ENCODE assay signal across 3 cellular contexts in genomic region chr22:40645579-40646197, GRCh38.
TF ChIP-seq lines count a peak whose summit lies in the region.

No MANE protein-coding gene starts in this region.

TF ChIP-seq in SK-N-SH, 30 proteins besides CTCF, POLR2A, EP300 and RAD21:
- TF ChIP-seq GABPA (IDR thresholded peaks at IDR 0.05; ENCODE audit: low read depth) (no peak), MAX (IDR thresholded peaks at IDR 0.05; ENCODE audit: low read depth) (no peak), NFIC (IDR thresholded peaks at IDR 0.05; ENCODE audit: borderline replicate concordance) (no peak), TEAD4 (IDR thresholded peaks at IDR 0.05; ENCODE audit: borderline replicate concordance, insufficient read depth) (no peak), REST (IDR thresholded peaks at IDR 0.05; ENCODE audit: low read depth, low read length) (no peak), ELF1 (IDR thresholded peaks at IDR 0.05) (no peak), CHD2 (IDR thresholded peaks at IDR 0.05; ENCODE audit: low read length, partially characterized antibody) (no peak), MEF2A (IDR thresholded peaks at IDR 0.05; ENCODE audit: borderline replicate concordance, low read depth) (no peak), RXRA (IDR thresholded peaks at IDR 0.05; ENCODE audit: borderline replicate concordance, low read depth) (no peak), PBX3 (IDR thresholded peaks at IDR 0.05) (no peak), POLR2AphosphoS5 (IDR thresholded peaks at IDR 0.05; ENCODE audit: low read depth, low read length) (no peak), MXI1 (IDR thresholded peaks at IDR 0.05; ENCODE audit: low read depth, low read length) (no peak), TCF12 (IDR thresholded peaks at IDR 0.05) (no peak), YY1 (IDR thresholded peaks at IDR 0.05; ENCODE audit: low read depth) (no peak)

TF ChIP-seq in SK-N-SH treated with all-trans-retinoic acid at 6 μM for 48 hours, 23 proteins besides CTCF, POLR2A, EP300 and RAD21:
- TF ChIP-seq ZNF70 (CRISPR knock-in tag; IDR thresholded peaks at IDR 0.05): no peak
- no peak for TF ChIP-seq PPARA (CRISPR knock-in tag; IDR thresholded peaks at IDR 0.05; ENCODE audit: borderline replicate concordance)
- no peak for TF ChIP-seq ZNF565 (CRISPR knock-in tag; conservative IDR thresholded peaks at IDR 0.05; ENCODE audit: low read depth)
- TF ChIP-seq OSR1 (CRISPR knock-in tag; IDR thresholded peaks at IDR 0.05): no peak
- no peak for TF ChIP-seq ESRRG (CRISPR knock-in tag; IDR thresholded peaks at IDR 0.05)
- no peak for TF ChIP-seq POU6F1 (CRISPR knock-in tag; IDR thresholded peaks at IDR 0.05; ENCODE audit: borderline replicate concordance, low read depth)
- TF ChIP-seq CSDC2 (CRISPR knock-in tag; IDR thresholded peaks at IDR 0.05): no peak
- no peak for TF ChIP-seq ARNTL (CRISPR knock-in tag; IDR thresholded peaks at IDR 0.05; ENCODE audit: borderline replicate concordance, low read depth)
- no peak for TF ChIP-seq ZFP3 (CRISPR knock-in tag; IDR thresholded peaks at IDR 0.05)
- no peak for TF ChIP-seq ZC3H10 (CRISPR knock-in tag; IDR thresholded peaks at IDR 0.05)
- TF ChIP-seq TSHZ2 (CRISPR knock-in tag; IDR thresholded peaks at IDR 0.05): no peak
- no peak for TF ChIP-seq TCF4 (CRISPR knock-in tag; IDR thresholded peaks at IDR 0.05; ENCODE audit: borderline replicate concordance)
- no peak for TF ChIP-seq BACH2 (CRISPR knock-in tag; IDR thresholded peaks at IDR 0.05; ENCODE audit: borderline replicate concordance)

TF ChIP-seq in GM12878, 131 proteins besides CTCF, POLR2A, EP300 and RAD21:
- TF ChIP-seq HDGF (IDR thresholded peaks at IDR 0.05): 0 out of 2 replicates have a peak, but pooled peaks have one; percentile 3
- TF ChIP-seq ATF3 (IDR thresholded peaks at IDR 0.05; ENCODE audit: borderline replicate concordance, extremely low read depth, low read depth, low read length): no peak
- 0 out of 2 replicates have a peak, but pooled peaks have one; percentile 36 for TF ChIP-seq ZNF217 (IDR thresholded peaks at IDR 0.05)
